Comparison of ENCODE assay signal across 2 cellular contexts in genomic region chr15:81848701-81849100, GRCh38.
TF ChIP-seq lines count a peak whose summit lies in the region.

No MANE protein-coding gene starts in this region.

TF ChIP-seq in GM23338, 12 proteins besides CTCF, POLR2A, EP300 and RAD21:
- TF ChIP-seq, protein P1, sequence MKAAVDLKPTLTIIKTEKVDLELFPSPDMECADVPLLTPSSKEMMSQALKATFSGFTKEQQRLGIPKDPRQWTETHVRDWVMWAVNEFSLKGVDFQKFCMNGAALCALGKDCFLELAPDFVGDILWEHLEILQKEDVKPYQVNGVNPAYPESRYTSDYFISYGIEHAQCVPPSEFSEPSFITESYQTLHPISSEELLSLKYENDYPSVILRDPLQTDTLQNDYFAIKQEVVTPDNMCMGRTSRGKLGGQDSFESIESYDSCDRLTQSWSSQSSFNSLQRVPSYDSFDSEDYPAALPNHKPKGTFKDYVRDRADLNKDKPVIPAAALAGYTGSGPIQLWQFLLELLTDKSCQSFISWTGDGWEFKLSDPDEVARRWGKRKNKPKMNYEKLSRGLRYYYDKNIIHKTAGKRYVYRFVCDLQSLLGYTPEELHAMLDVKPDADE (IDR thresholded peaks at IDR 0.05), result no peak
- TF ChIP-seq CREB1 (CRISPR knock-in tag; IDR thresholded peaks at IDR 0.05; ENCODE audit: low read depth) (no peak), REST (IDR thresholded peaks at IDR 0.05; ENCODE audit: unreplicated experiment) (no peak), ZNF462 (CRISPR knock-in tag; IDR thresholded peaks at IDR 0.05) (no peak), POLR2AphosphoS5 (IDR thresholded peaks at IDR 0.05; ENCODE audit: low read depth) (no peak), EZH2 (IDR thresholded peaks at IDR 0.05; ENCODE audit: low read depth, unreplicated experiment) (no peak), EZH2phosphoT487 (IDR thresholded peaks at IDR 0.05; ENCODE audit: unreplicated experiment) (no peak), ZNF331 (CRISPR knock-in tag; IDR thresholded peaks at IDR 0.05; ENCODE audit: low read depth) (no peak), STAT1 (IDR thresholded peaks at IDR 0.05; ENCODE audit: unreplicated experiment) (no peak), JUNB (IDR thresholded peaks at IDR 0.05; ENCODE audit: unreplicated experiment) (no peak), ZNF114 (CRISPR knock-in tag; IDR thresholded peaks at IDR 0.05) (no peak), NANOG (IDR thresholded peaks at IDR 0.05; ENCODE audit: borderline replicate concordance) (no peak)
TF ChIP-seq in GM23338: peak in this region for 0.

TF ChIP-seq in K562, 482 proteins besides CTCF, POLR2A, EP300 and RAD21 (continued from another document and continues in another):
- TF ChIP-seq THAP7 (CRISPR knock-in tag; IDR thresholded peaks at IDR 0.05), result no peak
- TF ChIP-seq NFXL1 (CRISPR knock-in tag; IDR thresholded peaks at IDR 0.05), result no peak
- no peak for TF ChIP-seq ZFP30 (CRISPR knock-in tag; IDR thresholded peaks at IDR 0.05; ENCODE audit: borderline replicate concordance)
- TF ChIP-seq NFIX (CRISPR knock-in tag; IDR thresholded peaks at IDR 0.05; ENCODE audit: low read depth), result no peak
- TF ChIP-seq, protein P2, sequence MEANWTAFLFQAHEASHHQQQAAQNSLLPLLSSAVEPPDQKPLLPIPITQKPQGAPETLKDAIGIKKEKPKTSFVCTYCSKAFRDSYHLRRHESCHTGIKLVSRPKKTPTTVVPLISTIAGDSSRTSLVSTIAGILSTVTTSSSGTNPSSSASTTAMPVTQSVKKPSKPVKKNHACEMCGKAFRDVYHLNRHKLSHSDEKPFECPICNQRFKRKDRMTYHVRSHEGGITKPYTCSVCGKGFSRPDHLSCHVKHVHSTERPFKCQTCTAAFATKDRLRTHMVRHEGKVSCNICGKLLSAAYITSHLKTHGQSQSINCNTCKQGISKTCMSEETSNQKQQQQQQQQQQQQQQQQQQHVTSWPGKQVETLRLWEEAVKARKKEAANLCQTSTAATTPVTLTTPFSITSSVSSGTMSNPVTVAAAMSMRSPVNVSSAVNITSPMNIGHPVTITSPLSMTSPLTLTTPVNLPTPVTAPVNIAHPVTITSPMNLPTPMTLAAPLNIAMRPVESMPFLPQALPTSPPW (CRISPR knock-in tag; IDR thresholded peaks at IDR 0.05), result peak; percentile 45; the same call in 1 of the 2 replicates
- TF ChIP-seq CLOCK (CRISPR knock-in tag; IDR thresholded peaks at IDR 0.05; ENCODE audit: borderline replicate concordance), result no peak
- peak in 1 of 2 experiments; percentile 26; a peak in 1 of 4 replicates for TF ChIP-seq MAZ (CRISPR knock-in tag; conservative IDR thresholded peaks at IDR 0.05 in 1 of 2, IDR thresholded peaks at IDR 0.05 in 1 of 2)
- TF ChIP-seq, protein P3, sequence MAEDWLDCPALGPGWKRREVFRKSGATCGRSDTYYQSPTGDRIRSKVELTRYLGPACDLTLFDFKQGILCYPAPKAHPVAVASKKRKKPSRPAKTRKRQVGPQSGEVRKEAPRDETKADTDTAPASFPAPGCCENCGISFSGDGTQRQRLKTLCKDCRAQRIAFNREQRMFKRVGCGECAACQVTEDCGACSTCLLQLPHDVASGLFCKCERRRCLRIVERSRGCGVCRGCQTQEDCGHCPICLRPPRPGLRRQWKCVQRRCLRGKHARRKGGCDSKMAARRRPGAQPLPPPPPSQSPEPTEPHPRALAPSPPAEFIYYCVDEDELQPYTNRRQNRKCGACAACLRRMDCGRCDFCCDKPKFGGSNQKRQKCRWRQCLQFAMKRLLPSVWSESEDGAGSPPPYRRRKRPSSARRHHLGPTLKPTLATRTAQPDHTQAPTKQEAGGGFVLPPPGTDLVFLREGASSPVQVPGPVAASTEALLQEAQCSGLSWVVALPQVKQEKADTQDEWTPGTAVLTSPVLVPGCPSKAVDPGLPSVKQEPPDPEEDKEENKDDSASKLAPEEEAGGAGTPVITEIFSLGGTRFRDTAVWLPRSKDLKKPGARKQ (CRISPR knock-in tag; IDR thresholded peaks at IDR 0.05), result no peak
- no peak for TF ChIP-seq IFI16 (CRISPR knock-in tag; IDR thresholded peaks at IDR 0.05)
- TF ChIP-seq, protein P4, sequence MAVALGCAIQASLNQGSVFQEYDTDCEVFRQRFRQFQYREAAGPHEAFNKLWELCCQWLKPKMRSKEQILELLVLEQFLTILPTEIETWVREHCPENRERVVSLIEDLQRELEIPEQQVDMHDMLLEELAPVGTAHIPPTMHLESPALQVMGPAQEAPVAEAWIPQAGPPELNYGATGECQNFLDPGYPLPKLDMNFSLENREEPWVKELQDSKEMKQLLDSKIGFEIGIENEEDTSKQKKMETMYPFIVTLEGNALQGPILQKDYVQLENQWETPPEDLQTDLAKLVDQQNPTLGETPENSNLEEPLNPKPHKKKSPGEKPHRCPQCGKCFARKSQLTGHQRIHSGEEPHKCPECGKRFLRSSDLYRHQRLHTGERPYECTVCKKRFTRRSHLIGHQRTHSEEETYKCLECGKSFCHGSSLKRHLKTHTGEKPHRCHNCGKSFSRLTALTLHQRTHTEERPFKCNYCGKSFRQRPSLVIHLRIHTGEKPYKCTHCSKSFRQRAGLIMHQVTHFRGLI (CRISPR knock-in tag; IDR thresholded peaks at IDR 0.05), result no peak
- TF ChIP-seq PTTG1 (tag; IDR thresholded peaks at IDR 0.05; ENCODE audit: low read depth), result no peak
- no peak for TF ChIP-seq CREM (IDR thresholded peaks at IDR 0.05; ENCODE audit: low read depth)
- TF ChIP-seq HLTF (IDR thresholded peaks at IDR 0.05), result no peak
- TF ChIP-seq, protein P5, sequence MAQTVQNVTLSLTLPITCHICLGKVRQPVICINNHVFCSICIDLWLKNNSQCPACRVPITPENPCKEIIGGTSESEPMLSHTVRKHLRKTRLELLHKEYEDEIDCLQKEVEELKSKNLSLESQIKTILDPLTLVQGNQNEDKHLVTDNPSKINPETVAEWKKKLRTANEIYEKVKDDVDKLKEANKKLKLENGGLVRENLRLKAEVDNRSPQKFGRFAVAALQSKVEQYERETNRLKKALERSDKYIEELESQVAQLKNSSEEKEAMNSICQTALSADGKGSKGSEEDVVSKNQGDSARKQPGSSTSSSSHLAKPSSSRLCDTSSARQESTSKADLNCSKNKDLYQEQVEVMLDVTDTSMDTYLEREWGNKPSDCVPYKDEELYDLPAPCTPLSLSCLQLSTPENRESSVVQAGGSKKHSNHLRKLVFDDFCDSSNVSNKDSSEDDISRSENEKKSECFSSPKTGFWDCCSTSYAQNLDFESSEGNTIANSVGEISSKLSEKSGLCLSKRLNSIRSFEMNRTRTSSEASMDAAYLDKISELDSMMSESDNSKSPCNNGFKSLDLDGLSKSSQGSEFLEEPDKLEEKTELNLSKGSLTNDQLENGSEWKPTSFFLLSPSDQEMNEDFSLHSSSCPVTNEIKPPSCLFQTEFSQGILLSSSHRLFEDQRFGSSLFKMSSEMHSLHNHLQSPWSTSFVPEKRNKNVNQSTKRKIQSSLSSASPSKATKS (CRISPR knock-in tag; IDR thresholded peaks at IDR 0.05), result no peak
- TF ChIP-seq, protein P6, sequence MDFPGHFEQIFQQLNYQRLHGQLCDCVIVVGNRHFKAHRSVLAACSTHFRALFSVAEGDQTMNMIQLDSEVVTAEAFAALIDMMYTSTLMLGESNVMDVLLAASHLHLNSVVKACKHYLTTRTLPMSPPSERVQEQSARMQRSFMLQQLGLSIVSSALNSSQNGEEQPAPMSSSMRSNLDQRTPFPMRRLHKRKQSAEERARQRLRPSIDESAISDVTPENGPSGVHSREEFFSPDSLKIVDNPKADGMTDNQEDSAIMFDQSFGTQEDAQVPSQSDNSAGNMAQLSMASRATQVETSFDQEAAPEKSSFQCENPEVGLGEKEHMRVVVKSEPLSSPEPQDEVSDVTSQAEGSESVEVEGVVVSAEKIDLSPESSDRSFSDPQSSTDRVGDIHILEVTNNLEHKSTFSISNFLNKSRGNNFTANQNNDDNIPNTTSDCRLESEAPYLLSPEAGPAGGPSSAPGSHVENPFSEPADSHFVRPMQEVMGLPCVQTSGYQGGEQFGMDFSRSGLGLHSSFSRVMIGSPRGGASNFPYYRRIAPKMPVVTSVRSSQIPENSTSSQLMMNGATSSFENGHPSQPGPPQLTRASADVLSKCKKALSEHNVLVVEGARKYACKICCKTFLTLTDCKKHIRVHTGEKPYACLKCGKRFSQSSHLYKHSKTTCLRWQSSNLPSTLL (IDR thresholded peaks at IDR 0.05), result no peak
- TF ChIP-seq ATF3 (IDR thresholded peaks at IDR 0.05), result peak; percentile 65; the same call in 1 of the 2 replicates
- no peak for TF ChIP-seq ATF3 (CRISPR knock-in tag; conservative IDR thresholded peaks at IDR 0.05)
- TF ChIP-seq SAFB (IDR thresholded peaks at IDR 0.05; ENCODE audit: borderline replicate concordance, low read depth, low read length), result no peak
- no peak for TF ChIP-seq THAP12 (CRISPR knock-in tag; IDR thresholded peaks at IDR 0.05)
- TF ChIP-seq U2AF2 (optimal IDR thresholded peaks at IDR 0.05; ENCODE audit: low read depth, low read length), result no peak
